8 cellular contexts compared by ENCODE assay signal in the genomic region with DNA sequence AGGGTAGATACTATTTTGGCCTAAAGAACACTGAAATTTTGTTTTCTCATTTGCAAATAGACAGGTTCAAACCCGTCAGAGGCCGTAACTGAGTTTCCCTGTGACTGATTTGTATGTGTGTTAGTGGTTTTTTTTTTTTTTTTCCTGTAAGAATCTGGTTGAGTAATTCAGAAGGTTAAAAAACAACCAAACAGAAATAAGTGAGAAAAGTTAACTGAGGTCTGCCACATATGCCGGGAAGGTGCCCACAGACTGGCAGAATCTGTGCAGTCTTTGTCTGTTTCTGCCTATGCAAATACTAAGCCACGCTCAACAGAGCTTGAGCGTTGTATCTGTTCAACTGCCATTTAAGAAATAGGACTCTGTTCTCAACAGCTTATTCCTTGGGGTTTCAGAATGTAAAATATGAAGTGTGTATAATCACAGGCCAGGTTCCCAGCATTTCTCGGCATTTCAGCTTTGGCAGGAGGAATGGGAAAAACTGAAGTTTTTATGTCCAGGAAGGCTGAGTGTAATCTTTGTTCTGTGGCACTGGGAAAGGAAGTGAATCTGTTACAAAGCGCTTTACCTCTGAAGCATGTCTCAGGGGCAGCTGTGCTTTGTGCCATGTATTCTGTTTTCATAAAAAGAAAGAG.
A peak's percentile ranks its signal among the peaks of the same experiment; 100 is the strongest.
DNase-seq lines count a peak whose midpoint lies in the region; ATAC-seq and TF ChIP-seq lines count a peak whose summit lies in the region.

No MANE protein-coding gene starts in this region.

- TF ChIP-seq CTCF in esophagus squamous epithelium (IDR thresholded peaks at IDR 0.05) = no peak

- H3K9me3 Mint-ChIP-seq in activated CD4-positive, alpha-beta memory T cell treated with anti-CD3 and anti-CD28 coated beads for 36 hours = peaks cover 5% of the 10 kb centered on the region

- no peaks in the 10 kb centered on the region for H3K27me3 Mint-ChIP-seq in activated CD4-positive, alpha-beta memory T cell treated with anti-CD3 and anti-CD28 coated beads for 36 hours

- peak overlapping the region; percentile 71 to 84 (median 82) for H3K27ac ChIP-seq in esophagus squamous epithelium

- ATAC-seq in HG03139 (IDR thresholded peaks at IDR 0.05; ENCODE audit: unreplicated experiment) = peak; percentile 76

- peaks cover 0 to 13% (median 0%) of the 10 kb centered on the region in 3 donors for H3K36me3 ChIP-seq in esophagus squamous epithelium

- H3K4me1 Mint-ChIP-seq in activated CD4-positive, alpha-beta memory T cell treated with anti-CD3 and anti-CD28 coated beads for 36 hours (ENCODE audit: low read depth) = peaks cover 98% of the 10 kb centered on the region

- H3K4me3 ChIP-seq in esophagus squamous epithelium = no peak overlapping the region

- CTCF ChIA-PET in activated CD4-positive, alpha-beta memory T cell treated with anti-CD3 and anti-CD28 coated beads for 36 hours (lab: Charles Lee) = interaction anchor here (0.7 to 3.1 kb wide), 12 partner anchors 10 to 334 kb away, joined by 3 to 32 read pairs (median 4); no protein-coding TSS in a partner anchor

- intact Hi-C loops in activated CD4-positive, alpha-beta memory T cell treated with anti-CD3 and anti-CD28 coated beads for 36 hours (cut with micrococcal nuclease) = loop anchor here (1.0 kb wide), 7 partner anchors 8 to 192 kb away; a partner anchor contains a TSS
- intact Hi-C loops in esophagus squamous epithelium (cut with DNase I) = no loop called here

- POLR2A ChIA-PET in activated CD4-positive, alpha-beta memory T cell treated with anti-CD3 and anti-CD28 coated beads for 36 hours (lab: Charles Lee) = interaction anchor here (0.6 to 5.9 kb wide), 16 partner anchors 9 to 202 kb away, joined by 3 to 74 read pairs (median 4); a partner anchor contains a TSS

- H3K4me1 ChIP-seq in esophagus squamous epithelium = peaks cover 41 to 89% (median 56%) of the 10 kb centered on the region in 3 donors

- no peak for TF ChIP-seq POLR2A in esophagus squamous epithelium (IDR thresholded peaks at IDR 0.05)

- peak overlapping the region; percentile 98 for H3K27ac Mint-ChIP-seq in activated CD4-positive, alpha-beta memory T cell treated with anti-CD3 and anti-CD28 coated beads for 36 hours

- DNase-seq in NCI-H2171 treated with DMSO at 0.1 percent for 48 hours (lab: John Stamatoyannopoulos, UW) (peak; percentile 56), NCI-H2171 (lab: John Stamatoyannopoulos, UW) (no peak), esophagus squamous epithelium (lab: John Stamatoyannopoulos, UW) (no peak), NCI-H748 treated with DMSO at 0.1 percent for 48 hours (lab: John Stamatoyannopoulos, UW) (no peak), GM19240 (ENCODE audit: insufficient read length, low spot score) (no peak)
- peak; percentile 90 for DNase-seq in activated CD4-positive, alpha-beta memory T cell treated with anti-CD3 and anti-CD28 coated beads for 36 hours
- DNase-seq in stimulated activated CD8-positive, alpha-beta memory T cell treated with anti-CD3 and anti-CD28 coated beads, Interleukin-7, amount 100 ng/mL, for 24 hours (ENCODE audit: low read depth) = peak; percentile 34

- H3K27me3 ChIP-seq in esophagus squamous epithelium = no peaks in the 10 kb centered on the region

- 17 to 27% methylated on average over 7 of the region's 7 CpGs for WGBS in esophagus squamous epithelium, 2 donors

- H3K9me3 ChIP-seq in esophagus squamous epithelium = no peaks in the 10 kb centered on the region

- H3K36me3 Mint-ChIP-seq in activated CD4-positive, alpha-beta memory T cell treated with anti-CD3 and anti-CD28 coated beads for 36 hours = peaks cover 44% of the 10 kb centered on the region

- H3K4me3 Mint-ChIP-seq in activated CD4-positive, alpha-beta memory T cell treated with anti-CD3 and anti-CD28 coated beads for 36 hours = peak overlapping the region; percentile 62

Comparison
In these comparisons a context has a peak if more than half of its experiments do, and no peak if none do; other contexts are left out.
1. DNase-seq: peak in NCI-H2171 treated with DMSO at 0.1 percent for 48 hours (single experiment), activated CD4-positive, alpha-beta memory T cell treated with anti-CD3 and anti-CD28 coated beads for 36 hours (single experiment) and stimulated activated CD8-positive, alpha-beta memory T cell treated with anti-CD3 and anti-CD28 coated beads, Interleukin-7, amount 100 ng/mL, for 24 hours (single experiment); none in NCI-H2171 (single experiment), esophagus squamous epithelium (single experiment), NCI-H748 treated with DMSO at 0.1 percent for 48 hours (single experiment) and GM19240 (single experiment).